ENCODE assay signal across 27 cellular contexts in the genomic region with DNA sequence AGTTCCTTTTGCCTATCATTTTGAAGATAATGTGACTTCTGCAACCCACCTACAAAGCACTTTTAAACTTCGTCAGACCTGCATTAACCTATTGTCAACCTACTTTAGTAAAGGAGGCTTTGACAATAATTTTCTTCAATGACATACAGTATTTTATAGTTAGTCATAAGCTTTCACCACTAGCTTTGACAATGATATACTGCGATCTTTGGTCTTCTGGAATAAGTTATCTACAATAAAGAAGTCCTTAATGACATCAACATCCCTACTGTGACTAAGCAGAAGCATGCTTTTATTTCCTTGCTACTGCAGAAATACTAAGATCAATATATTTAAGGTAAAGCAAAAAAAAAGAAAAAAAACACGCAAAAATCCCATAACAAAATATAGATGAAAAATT.
"Had no signal": no experiment of that assay in that cellular context is flagged by ENCODE, and none has a peak within 500 bp of the region (broad histone marks: within the 10 kb centered on the region; RNA-seq: fewer than 3 reads in every experiment).

No MANE protein-coding gene starts in this region.

- H3K4me3 ChIP-seq: left lung, lung, neural progenitor cell, right atrium auricular region, right lobe of liver, smooth muscle cell, stomach, thoracic aorta, tibial artery had no signal

- H3K27me3 ChIP-seq: right atrium auricular region, right lobe of liver, tibial artery, upper lobe of right lung had no signal

- ATAC-seq: left colon; left lung; natural killer cell; stimulated activated naive B cell treated with anti-CD40 and anti-IgM and Interleukin-4, amounts not matched to agents 10 μg/mL and 1 μg/mL and 100 μg/mL, for 72 hours; stimulated activated naive CD8-positive, alpha-beta T cell treated with anti-CD3 and anti-CD28 coated beads, Interleukin-15, Interleukin-2, amounts not matched to agents 100 U/mL and 50 U/mL, for 24 hours; upper lobe of right lung had no signal

- DNase-seq: hippocampal formation; kidney; left colon; left lung; mesendoderm; naive B cell; natural killer cell; nephron progenitor cell; occipital lobe; right lobe of liver; stimulated activated CD4-positive, alpha-beta T cell treated with anti-CD3 and anti-CD28 coated beads, Interleukin-12 subunit alpha, Interleukin-12 subunit beta, amount 100 ng/mL, for 4 hours; stimulated activated CD4-positive, alpha-beta T cell treated with anti-CD3 and anti-CD28 coated beads, Interleukin-15, amount 100 ng/mL, for 24 hours; stimulated activated CD4-positive, alpha-beta T cell treated with anti-CD3 and anti-CD28 coated beads, Interleukin-2, amount 100 ng/mL, for 24 hours; stimulated activated CD4-positive, alpha-beta T cell treated with anti-CD3 and anti-CD28 coated beads, Interleukin-4, amount 100 ng/mL, for 1 hour; stimulated activated naive B cell treated with anti-CD40 and anti-IgM and Interleukin-4, amounts not matched to agents 10 μg/mL and 1 μg/mL and 100 μg/mL, for 72 hours; stimulated activated naive CD8-positive, alpha-beta T cell treated with anti-CD3 and anti-CD28 coated beads, Interleukin-15, Interleukin-2, amounts not matched to agents 100 U/mL and 50 U/mL, for 24 hours; stomach; tibial artery; trophoblast cell; upper lobe of right lung had no signal

- H3K36me3 ChIP-seq: left lung, neural progenitor cell, neutrophil, right atrium auricular region, right lobe of liver, stomach, thoracic aorta, tibial artery, upper lobe of right lung had no signal

- H3K4me1 ChIP-seq: left lung, parathyroid adenoma, right lobe of liver, stomach, tibial artery, upper lobe of right lung had no signal

- H3K9ac ChIP-seq: neural progenitor cell, parathyroid adenoma had no signal

- H3K9me3 ChIP-seq: left lung, neutrophil, right atrium auricular region, right lobe of liver, stomach, thoracic aorta, tibial artery, upper lobe of right lung had no signal
